In the genomic region with DNA sequence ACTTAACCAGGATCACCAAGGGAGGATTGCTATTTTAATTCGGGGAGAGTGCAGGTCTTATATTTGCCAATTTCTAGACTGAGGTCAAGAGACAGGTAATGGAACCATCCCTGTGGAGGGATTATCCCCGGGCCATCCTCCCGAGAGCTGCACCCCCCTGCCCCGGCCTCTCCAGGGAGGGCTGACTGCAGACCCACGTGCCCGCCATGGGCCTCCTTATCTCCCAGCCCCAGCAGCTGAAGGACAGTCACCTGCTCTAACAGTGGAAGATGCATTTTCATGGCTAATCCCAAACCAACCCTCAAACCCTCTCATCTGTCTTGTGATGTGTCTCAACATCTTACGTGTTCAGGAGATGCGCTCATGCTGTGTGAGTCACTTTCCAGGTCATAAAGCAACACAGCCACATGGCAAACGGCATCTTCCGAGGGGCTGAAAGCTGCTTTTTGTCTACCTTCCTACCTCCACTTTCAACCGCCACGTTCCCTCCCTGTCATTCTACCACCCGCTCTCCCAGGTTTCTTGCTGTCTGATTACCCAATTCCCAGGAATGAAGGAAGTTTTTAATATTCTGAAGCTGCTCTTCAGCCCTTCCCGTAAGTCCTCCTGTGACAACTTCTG, we compare ENCODE assay signal across 14 cellular contexts. TPM values are rescaled to one million over a fixed set of nuclear protein-coding genes. Genes with fewer than 3 reads are reported as not detected.
DNase-seq lines count a peak whose midpoint lies in the region; ATAC-seq and TF ChIP-seq lines count a peak whose summit lies in the region.
"Had no signal": no experiment of that assay in that cellular context is flagged by ENCODE, and none has a peak within 500 bp of the region (broad histone marks: within the 10 kb centered on the region; RNA-seq: fewer than 3 reads in every experiment).

No MANE protein-coding gene starts in this region.

- H3K4me2 ChIP-seq in mesenchymal stem cell (ENCODE audit: low read length, poor library complexity, severe bottlenecking) (no peak overlapping the region), OCI-LY7 (ENCODE audit: low read length) (no peak overlapping the region)

- H3K4me1 ChIP-seq in mesenchymal stem cell (ENCODE audit: control insufficient read depth, insufficient read depth, low read depth, low read length) (peaks cover 20% of the 10 kb centered on the region), OCI-LY7 (ENCODE audit: insufficient read depth, low read length, poor library complexity, severe bottlenecking) (peaks cover 21% of the 10 kb centered on the region), adrenal gland (replicated peaks in 1 of 2) (peaks cover 0 to 5% of the 10 kb centered on the region in 2 donors)
- H3K4me1 ChIP-seq: tibial nerve had no signal

- no peak overlapping the region for H3K4ac ChIP-seq in mesenchymal stem cell (ENCODE audit: low read depth in 1 of 2, low read length in 2 of 2)

- no peaks in the 10 kb centered on the region for H3K9me3 Mint-ChIP-seq in activated T-helper 17 cell treated with anti-CD3 and anti-CD28 coated beads, Interleukin-2, amount 50 U/mL, for 72 hours
- H3K9me3 Mint-ChIP-seq: activated naive CD8-positive, alpha-beta T cell treated with anti-CD3 and anti-CD28 coated beads, Interleukin-2, amount 50 U/mL, for 24 hours had no signal

- H3K27ac ChIP-seq in AG04450 (ENCODE audit: low read depth, low read length) (peak overlapping the region; percentile 25), mesenchymal stem cell (ENCODE audit: low read length, poor library complexity, severe bottlenecking) (peak overlapping the region; percentile 45), OCI-LY7 (ENCODE audit: low read depth, low read length, poor library complexity, severe bottlenecking) (no peak overlapping the region), adrenal gland (no peak overlapping the region)
- H3K27ac ChIP-seq: C4-2B, tibial nerve had no signal

- H2AFZ ChIP-seq in mesenchymal stem cell (ENCODE audit: low read depth, low read length), result no peak overlapping the region
- H2AFZ ChIP-seq in OCI-LY7 (ENCODE audit: low read length), result no peak overlapping the region

- no peak overlapping the region for H2AK5ac ChIP-seq in mesenchymal stem cell (ENCODE audit: low read length, severe bottlenecking)

- H3K9me3 ChIP-seq in AG04450 (ENCODE audit: control insufficient read depth, insufficient read depth, low read length) (no peaks in the 10 kb centered on the region; the same call in 1 of the 2 replicates), mesenchymal stem cell (ENCODE audit: control insufficient read depth, low read length) (no peaks in the 10 kb centered on the region), OCI-LY7 (ENCODE audit: low read length) (no peaks in the 10 kb centered on the region), adrenal gland (replicated peaks in 1 of 3) (no peaks in the 10 kb centered on the region)
- H3K9me3 ChIP-seq: tibial nerve had no signal

- no peak overlapping the region for H3K14ac ChIP-seq in mesenchymal stem cell (ENCODE audit: low read length in 2 of 2)

- no peak overlapping the region for H2BK120ac ChIP-seq in mesenchymal stem cell (ENCODE audit: low read depth, low read length)

- no peak overlapping the region for H4K91ac ChIP-seq in mesenchymal stem cell (ENCODE audit: low read length)

- H3K23ac ChIP-seq in mesenchymal stem cell (ENCODE audit: low read length in 2 of 2), result no peak overlapping the region

- H3K79me1 ChIP-seq in mesenchymal stem cell (replicated peaks; ENCODE audit: low read length, poor library complexity, severe bottlenecking), result peaks cover 21% of the 10 kb centered on the region

- H3K18ac ChIP-seq in mesenchymal stem cell (ENCODE audit: low read depth in 1 of 2, low read length in 2 of 2), result peak overlapping the region in 1 of 2 experiments; percentile 13

- CTCF ChIA-PET in AG04450 (lab: Charles Lee) (interaction anchor here (1.5 kb wide), 1 partner anchor 17 kb away, joined by 3 read pairs; no protein-coding TSS in a partner anchor), OCI-LY7 (lab: Charles Lee; ENCODE audit: unreplicated experiment) (no interaction called here)

- H3K36me3 ChIP-seq in mesenchymal stem cell (ENCODE audit: control insufficient read depth in 1 of 2, insufficient read depth in 2 of 2, low read depth in 1 of 2, low read length in 2 of 2), result peaks cover 5 to 7% of the 10 kb centered on the region in 2 experiments
- H3K36me3 ChIP-seq in OCI-LY7 (ENCODE audit: insufficient read depth, low read length), result no peaks in the 10 kb centered on the region
- H3K36me3 ChIP-seq in adrenal gland (replicated peaks in 1 of 2), result no peaks in the 10 kb centered on the region
- H3K36me3 ChIP-seq: tibial nerve had no signal

- peak overlapping the region; percentile 34 for H3K9ac ChIP-seq in mesenchymal stem cell (ENCODE audit: low read length)

- H2BK5ac ChIP-seq in mesenchymal stem cell (ENCODE audit: low read depth, low read length, poor library complexity, severe bottlenecking), result no peak overlapping the region

- ATAC-seq in activated T-helper 17 cell treated with anti-CD3 and anti-CD28 coated beads, Interleukin-2, amount 50 U/mL, for 72 hours (replicated peaks), result no peak
- ATAC-seq: activated naive CD8-positive, alpha-beta T cell treated with anti-CD3 and anti-CD28 coated beads, Interleukin-2, amount 50 U/mL, for 24 hours had no signal

- TF ChIP-seq CTCF in AG04450 (IDR thresholded peaks at IDR 0.05; ENCODE audit: low read depth, low read length) (no peak), OCI-LY7 (conservative IDR thresholded peaks at IDR 0.05; ENCODE audit: low read length) (no peak), adrenal gland (IDR thresholded peaks at IDR 0.05) (no peak)

- no peaks in the 10 kb centered on the region for H3K27me3 Mint-ChIP-seq in activated T-helper 17 cell treated with anti-CD3 and anti-CD28 coated beads, Interleukin-2, amount 50 U/mL, for 72 hours
- H3K27me3 Mint-ChIP-seq: activated naive CD8-positive, alpha-beta T cell treated with anti-CD3 and anti-CD28 coated beads, Interleukin-2, amount 50 U/mL, for 24 hours had no signal

- WGBS in mesenchymal stem cell, result 71% methylated on average over 12 of the region's 14 CpGs
- 75 to 85% (median 76%) methylated on average over 14 of the region's 14 CpGs for WGBS in adrenal gland, 4 donors

- H3K27ac Mint-ChIP-seq in activated T-helper 17 cell treated with anti-CD3 and anti-CD28 coated beads, Interleukin-2, amount 50 U/mL, for 72 hours, result peak overlapping the region; percentile 74
- H3K27ac Mint-ChIP-seq: activated naive CD8-positive, alpha-beta T cell treated with anti-CD3 and anti-CD28 coated beads, Interleukin-2, amount 50 U/mL, for 24 hours had no signal

- H3K9me2 ChIP-seq in OCI-LY7 (ENCODE audit: insufficient read depth, low read length), result no peaks in the 10 kb centered on the region

- TF ChIP-seq POLR2A in adrenal gland (IDR thresholded peaks at IDR 0.05), result no peak

- no peak overlapping the region for H4K8ac ChIP-seq in mesenchymal stem cell (ENCODE audit: low read length)

- DNase-seq in AG04450 (ENCODE audit: low read depth, low spot score) (no peak), GM03348 (ENCODE audit: low spot score) (peak; percentile 26), mesenchymal stem cell (peak; percentile 75), OCI-LY7 (ENCODE audit: low spot score) (no peak), LoVo (ENCODE audit: low spot score) (no peak), DMS79 (lab: John Stamatoyannopoulos, UW) (no peak), adrenal gland (no peak)
- DNase-seq: activated naive CD8-positive, alpha-beta T cell treated with anti-CD3 and anti-CD28 coated beads, Interleukin-2, amount 50 U/mL, for 24 hours; H7; hippocampal formation; PC-3 had no signal

- H3K79me2 ChIP-seq in OCI-LY7 (ENCODE audit: insufficient read depth, low read depth, low read length), result peaks cover 12% of the 10 kb centered on the region; the same call in 1 of the 2 replicates

- peaks cover 43% of the 10 kb centered on the region for H3K4me1 Mint-ChIP-seq in activated T-helper 17 cell treated with anti-CD3 and anti-CD28 coated beads, Interleukin-2, amount 50 U/mL, for 72 hours

- no peak overlapping the region for H3K4me3 ChIP-seq in AG04450 (ENCODE audit: low read depth, low read length)
- H3K4me3 ChIP-seq in mesenchymal stem cell (ENCODE audit: insufficient read depth in 1 of 2, low read depth in 1 of 2, low read length in 2 of 2), result no peak overlapping the region
- no peak overlapping the region for H3K4me3 ChIP-seq in OCI-LY7 (ENCODE audit: low read depth, low read length, poor library complexity, severe bottlenecking)
- no peak overlapping the region for H3K4me3 ChIP-seq in adrenal gland
- H3K4me3 ChIP-seq: tibial nerve had no signal

- intact Hi-C loops in OCI-LY7 (cut with micrococcal nuclease; ENCODE audit: unreplicated experiment), result no loop called here
- intact Hi-C loops in adrenal gland (cut with DNase I), result no loop called here

- POLR2A ChIA-PET in AG04450 (lab: Yijun Ruan, JAX) (no interaction called here), OCI-LY7 (lab: Charles Lee) (no interaction called here)

- peaks cover 57% of the 10 kb centered on the region for H3K36me3 Mint-ChIP-seq in activated T-helper 17 cell treated with anti-CD3 and anti-CD28 coated beads, Interleukin-2, amount 50 U/mL, for 72 hours (ENCODE audit: low read depth)

- H3K27me3 ChIP-seq in AG04450 (ENCODE audit: control insufficient read depth, insufficient read depth, low read length), result no peaks in the 10 kb centered on the region
- H3K27me3 ChIP-seq in mesenchymal stem cell (ENCODE audit: control insufficient read depth in 1 of 2, insufficient read depth in 1 of 2, low read length in 2 of 2), result no peaks in the 10 kb centered on the region
- H3K27me3 ChIP-seq in adrenal gland, result no peaks in the 10 kb centered on the region
- H3K27me3 ChIP-seq: tibial nerve had no signal

- BruUV-seq in OCI-LY7 (replicated peaks; lab: Mats Ljungman, UMichigan), result no TSS peak

- peak overlapping the region in 1 of 2 experiments; percentile 17 for H2BK12ac ChIP-seq in mesenchymal stem cell (ENCODE audit: low read length in 2 of 2)

- no peak overlapping the region for H3K4me3 Mint-ChIP-seq in activated T-helper 17 cell treated with anti-CD3 and anti-CD28 coated beads, Interleukin-2, amount 50 U/mL, for 72 hours
- H3K4me3 Mint-ChIP-seq: activated naive CD8-positive, alpha-beta T cell treated with anti-CD3 and anti-CD28 coated beads, Interleukin-2, amount 50 U/mL, for 24 hours had no signal

- no peaks in the 10 kb centered on the region for H4K20me1 ChIP-seq in OCI-LY7 (ENCODE audit: insufficient read depth, low read length)

- no peak overlapping the region for H2BK15ac ChIP-seq in mesenchymal stem cell (ENCODE audit: low read depth, poor library complexity, severe bottlenecking)

RNA-seq across cellular contexts. Expression of gene MBP, which starts 54.6 kb away (rescaled TPM):
- polyA plus RNA-seq in AG04450 (2011; rRNA removed), result 4.7 and 5.3 TPM in 2 replicates
- polyA minus RNA-seq in AG04450 (2011; rRNA and poly(A)+ RNA removed), result 5.9 and 10.9 TPM in 2 replicates
- 10 to 100 TPM; 55.7 to 66.5 TPM for total RNA-seq in activated T-helper 17 cell treated with anti-CD3 and anti-CD28 coated beads, Interleukin-2, amount 50 U/mL, for 72 hours
- 7.6 TPM for polyA plus RNA-seq in mesenchymal stem cell (2013, experiment 1 of 2)
- 8.8 TPM for polyA plus RNA-seq in mesenchymal stem cell (2013, experiment 2 of 2)
- 13.5 and 16.4 TPM in 2 replicates for total RNA-seq in OCI-LY7 (2014; rRNA removed; shearing (Covaris generic))
- 25.2 and 28.9 TPM in 2 replicates for total RNA-seq in OCI-LY7 (2022)
- total RNA-seq in adrenal gland, result 10 to 100 TPM; 11.2 to 23.7 (median 16.0) TPM
- polyA plus RNA-seq in adrenal gland, result 1 to 10 TPM; 3.5 to 7.6 (median 6.2) TPM

Comparison
In these comparisons a context has a peak if more than half of its experiments do, and no peak if none do; other contexts are left out.
1. DNase-seq: peak in GM03348 (single experiment) and mesenchymal stem cell (single experiment); none in AG04450 (single experiment), OCI-LY7 (single experiment), LoVo (single experiment), DMS79 (single experiment) and adrenal gland (0 of 7).
2. H3K27ac ChIP-seq: peak in AG04450 (single experiment) and mesenchymal stem cell (single experiment); none in OCI-LY7 (single experiment) and adrenal gland (0 of 5).